In the genomic region with DNA sequence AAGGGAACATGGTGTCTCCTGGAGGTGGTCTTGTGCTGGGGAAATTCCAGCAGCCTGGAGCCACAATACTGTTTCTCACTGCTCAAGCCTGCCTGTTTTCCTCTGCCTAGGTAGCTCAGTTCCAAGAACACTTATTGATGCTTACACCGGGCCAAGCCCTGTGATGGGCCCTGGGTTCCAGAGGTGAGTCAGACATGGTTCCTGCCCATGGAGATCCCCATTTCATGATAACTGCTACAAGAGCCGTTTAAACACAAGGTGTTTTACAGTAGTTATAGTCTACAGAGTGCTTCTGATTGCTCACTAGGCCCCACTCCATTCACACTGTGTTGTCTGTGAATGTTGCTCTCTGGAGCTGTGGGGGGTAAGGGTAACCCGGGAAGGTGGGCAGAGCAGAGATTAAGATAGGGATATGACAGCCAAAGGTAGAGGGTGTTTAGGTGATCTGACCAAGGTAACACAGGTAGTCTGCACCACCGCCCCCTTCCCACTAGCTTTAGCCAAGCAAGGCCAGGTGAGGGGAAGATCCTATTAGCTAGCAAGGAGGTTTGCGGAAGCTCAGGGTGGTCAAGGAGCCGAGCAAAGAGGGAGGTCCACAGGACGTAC, we compare ENCODE assay signal across 8 cellular contexts. TPM values are rescaled to one million over a fixed set of nuclear protein-coding genes. Genes with fewer than 3 reads are reported as not detected.
DNase-seq lines count a peak whose midpoint lies in the region; ATAC-seq, FAIRE-seq and TF ChIP-seq lines count a peak whose summit lies in the region.

No MANE protein-coding gene starts in this region.

- no peak for TF ChIP-seq CTCF in CD4-positive, alpha-beta T cell (IDR thresholded peaks at IDR 0.05)
- no peak for TF ChIP-seq CTCF in endothelial cell of umbilical vein (IDR thresholded peaks at IDR 0.05; ENCODE audit: extremely low read depth in 1 of 2, insufficient read depth in 1 of 2, low read depth in 1 of 2, low read length in 2 of 2)

- peaks cover 38% of the 10 kb centered on the region for H3K4me1 ChIP-seq in endothelial cell of umbilical vein (ENCODE audit: control insufficient read depth, extremely low read depth, insufficient read depth, low read length)
- H3K4me1 ChIP-seq in neuronal stem cell (ENCODE audit: control insufficient read depth in 2 of 2, insufficient read depth in 1 of 2, low read depth in 1 of 2, low read length in 2 of 2): peaks cover 8 to 9% of the 10 kb centered on the region in 2 donors

- peak overlapping the region; percentile 85 for H3K4me3 Mint-ChIP-seq in CD4-positive, alpha-beta T cell

- POLR2A ChIA-PET in CD4-positive, alpha-beta T cell (lab: Charles Lee): interaction anchor here (1.4 to 3.1 kb wide), 3 partner anchors 22 to 126 kb away, joined by 3 to 13 read pairs (median 4); no protein-coding TSS in a partner anchor
- POLR2A ChIA-PET in endothelial cell of umbilical vein (lab: Charles Lee): interaction anchor here (1.7 kb wide), 1 partner anchor 22 kb away, joined by 3 read pairs; no protein-coding TSS in a partner anchor

- no peak for ATAC-seq in CD4-positive, alpha-beta T cell (ENCODE audit: poor library complexity)
- ATAC-seq in HG03045 (IDR thresholded peaks at IDR 0.05; ENCODE audit: unreplicated experiment) (no peak), GM21423 (IDR thresholded peaks at IDR 0.05; ENCODE audit: unreplicated experiment) (no peak)

- no CpG with 5 or more reads among the region's 7 CpGs for WGBS in neuronal stem cell (ENCODE audit: extremely low coverage in 2 of 2, insufficient read length in 2 of 2, insufficient replicate concordance in 1 of 2), 2 donors

- dilution Hi-C loops in endothelial cell of umbilical vein (cut with MboI; ENCODE audit: extremely low pct_ligation_motif_present, low sequenced_read_pairs): no loop called here

- no peaks in the 10 kb centered on the region for H3K36me3 ChIP-seq in endothelial cell of umbilical vein (ENCODE audit: control insufficient read depth in 2 of 2, extremely low read depth in 1 of 2, insufficient read depth in 2 of 2, low read length in 2 of 2)
- H3K36me3 ChIP-seq in neuronal stem cell (replicated peaks in 1 of 2; ENCODE audit: control insufficient read depth in 2 of 2, insufficient read depth in 2 of 2, low read length in 2 of 2): no peaks in the 10 kb centered on the region

- H3K9me1 ChIP-seq in endothelial cell of umbilical vein (replicated peaks; ENCODE audit: control insufficient read depth, extremely low read depth, insufficient read depth, low read length): no peaks in the 10 kb centered on the region

- H3K14ac ChIP-seq in neuronal stem cell (ENCODE audit: low read length): no peak overlapping the region

- H3K79me1 ChIP-seq in neuronal stem cell (ENCODE audit: low read depth, low read length): no peaks in the 10 kb centered on the region

- H3K9me3 Mint-ChIP-seq in CD4-positive, alpha-beta T cell: no peaks in the 10 kb centered on the region

- H4K8ac ChIP-seq in neuronal stem cell (ENCODE audit: low read depth, low read length): no peak overlapping the region

- no peak overlapping the region for H2BK120ac ChIP-seq in neuronal stem cell (ENCODE audit: low read depth, low read length)

- H2BK15ac ChIP-seq in neuronal stem cell (ENCODE audit: low read length): no peak overlapping the region

- no peaks in the 10 kb centered on the region for H4K20me1 ChIP-seq in endothelial cell of umbilical vein (replicated peaks; ENCODE audit: control insufficient read depth, extremely low read depth, insufficient read depth, low read length)

- H2AK5ac ChIP-seq in neuronal stem cell (ENCODE audit: low read depth, low read length): no peak overlapping the region

- peaks cover 41% of the 10 kb centered on the region for H3K79me2 ChIP-seq in endothelial cell of umbilical vein (ENCODE audit: control insufficient read depth, insufficient read depth, low read length)

- H2AFZ ChIP-seq in endothelial cell of umbilical vein (ENCODE audit: low read depth, low read length) (peak overlapping the region; percentile 91), neuronal stem cell (ENCODE audit: low read length) (peak overlapping the region; percentile 92)

- H3K18ac ChIP-seq in neuronal stem cell (ENCODE audit: low read length): no peak overlapping the region

- DNase-seq in CD4-positive, alpha-beta T cell: no peak
- peak; percentile 25 for DNase-seq in RCC 7860 (ENCODE audit: low spot score)
- DNase-seq in endothelial cell of umbilical vein (ENCODE audit: low read depth, low spot score): no peak
- DNase-seq in neuronal stem cell (ENCODE audit: low spot score): no peak
- no peak for DNase-seq in NOMO-1 treated with DMSO at 0.1 percent for 48 hours (lab: John Stamatoyannopoulos, UW; ENCODE audit: unreplicated experiment)
- DNase-seq in head of caudate nucleus: no peak

- no peaks in the 10 kb centered on the region for H3K27me3 Mint-ChIP-seq in CD4-positive, alpha-beta T cell

- TSS peak; percentile 34 for BruUV-seq in endothelial cell of umbilical vein (replicated peaks; lab: Mats Ljungman, UMichigan)

- H3K9ac ChIP-seq in endothelial cell of umbilical vein (replicated peaks; ENCODE audit: extremely low read depth, insufficient read depth, low read length): peak overlapping the region; percentile 39
- H3K9ac ChIP-seq in neuronal stem cell (ENCODE audit: low read depth, low read length, poor library complexity): no peak overlapping the region

- no peaks in the 10 kb centered on the region for H3K9me3 ChIP-seq in CD4-positive, alpha-beta T cell (ENCODE audit: control insufficient read depth, low read length)
- H3K9me3 ChIP-seq in endothelial cell of umbilical vein (replicated peaks; ENCODE audit: control insufficient read depth, insufficient read depth, low read length): no peaks in the 10 kb centered on the region
- no peaks in the 10 kb centered on the region for H3K9me3 ChIP-seq in neuronal stem cell (replicated peaks in 1 of 2; ENCODE audit: control insufficient read depth in 2 of 2, insufficient read depth in 1 of 2, low read depth in 1 of 2, low read length in 2 of 2)

- H4K91ac ChIP-seq in neuronal stem cell (ENCODE audit: low read depth, low read length, poor library complexity): no peak overlapping the region

- H3K23ac ChIP-seq in neuronal stem cell (ENCODE audit: low read depth, low read length, poor library complexity): no peak overlapping the region

- H3K4ac ChIP-seq in neuronal stem cell (ENCODE audit: low read length): no peak overlapping the region

- no peak overlapping the region for H2BK12ac ChIP-seq in neuronal stem cell (ENCODE audit: low read length)

- intact Hi-C loops in CD4-positive, alpha-beta T cell (cut with DNase I, micrococcal nuclease): loop anchor here (1.0 to 10.0 kb wide), 6 partner anchors 23 to 1555 kb away; a partner anchor contains a TSS
- intact Hi-C loops in endothelial cell of umbilical vein (cut with micrococcal nuclease) (loop anchor here (1.0 to 2.0 kb wide), 6 partner anchors 15 to 123 kb away; no protein-coding TSS in a partner anchor), head of caudate nucleus (cut with DNase I) (loop anchor here (10.0 kb wide), 1 partner anchor 125 kb away; no protein-coding TSS in a partner anchor)

- no peaks in the 10 kb centered on the region for H3K27me3 ChIP-seq in CD4-positive, alpha-beta T cell (ENCODE audit: control insufficient read depth, insufficient read depth, low read length)
- H3K27me3 ChIP-seq in endothelial cell of umbilical vein (ENCODE audit: control insufficient read depth in 2 of 2, insufficient read depth in 2 of 2, low read length in 2 of 2): no peaks in the 10 kb centered on the region
- peaks cover 0 to 86% (median 23%) of the 10 kb centered on the region in 3 experiments for H3K27me3 ChIP-seq in neuronal stem cell (ENCODE audit: control insufficient read depth in 3 of 3, insufficient read depth in 3 of 3, low read depth in 1 of 3, low read length in 3 of 3)

- H3K36me3 Mint-ChIP-seq in CD4-positive, alpha-beta T cell (ENCODE audit: low read depth): no peaks in the 10 kb centered on the region

- no peak for FAIRE-seq in RCC 7860 (lab: Jason Lieb, UNC)
- peak; percentile 28 for FAIRE-seq in endothelial cell of umbilical vein (lab: Jason Lieb, UNC)

- H2BK5ac ChIP-seq in neuronal stem cell (ENCODE audit: low read length): no peak overlapping the region

- TF ChIP-seq POLR2A in endothelial cell of umbilical vein (IDR thresholded peaks at IDR 0.05; ENCODE audit: low read depth, low read length): no peak

- peaks cover 22% of the 10 kb centered on the region for H3K4me1 Mint-ChIP-seq in CD4-positive, alpha-beta T cell (ENCODE audit: low read depth)

- H3K4me2 ChIP-seq in endothelial cell of umbilical vein (ENCODE audit: insufficient read depth, low read length): peak overlapping the region; percentile 73
- peak overlapping the region; percentile 96 for H3K4me2 ChIP-seq in neuronal stem cell (ENCODE audit: insufficient read depth, low read length, poor library complexity, severe bottlenecking)

- H3K4me3 ChIP-seq in endothelial cell of umbilical vein (replicated peaks in 1 of 3; ENCODE audit: insufficient read depth in 1 of 3, low read depth in 1 of 3, low read length in 3 of 3) (peak overlapping the region; percentile 35 to 50 (median 39)), neuronal stem cell (ENCODE audit: low read length in 2 of 2) (peak overlapping the region; percentile 42 to 76)

- CTCF ChIA-PET in CD4-positive, alpha-beta T cell (lab: Charles Lee): interaction anchor here (1.0 kb wide), 1 partner anchor 127 kb away, joined by 3 read pairs; no protein-coding TSS in a partner anchor
- CTCF ChIA-PET in endothelial cell of umbilical vein (lab: Charles Lee): interaction anchor here (0.5 to 2.9 kb wide), 13 partner anchors 11 to 178 kb away, joined by 3 to 12 read pairs (median 3); no protein-coding TSS in a partner anchor

- H3K27ac Mint-ChIP-seq in CD4-positive, alpha-beta T cell: peak overlapping the region; percentile 12

- H3K27ac ChIP-seq in CD4-positive, alpha-beta T cell (ENCODE audit: low read depth, low read length): no peak overlapping the region
- H3K27ac ChIP-seq in endothelial cell of umbilical vein (ENCODE audit: insufficient read depth, low read depth, low read length) (peak overlapping the region; percentile 18), neuronal stem cell (replicated peaks; ENCODE audit: low read length) (no peak overlapping the region)

TF ChIP-seq in endothelial cell of umbilical vein, 7 proteins besides CTCF, POLR2A, EP300 and RAD21 (continues in another document):
- TF ChIP-seq GATA2 (IDR thresholded peaks at IDR 0.05; ENCODE audit: insufficient read depth, insufficient read length, low read depth, low read length): no peak

RNA-seq across cellular contexts. Expression of a gene that starts 0.7 kb away (rescaled TPM):
- 10 to 100 TPM; 12.8 to 14.1 TPM for total RNA-seq in CD4-positive, alpha-beta T cell
- total RNA-seq in endothelial cell of umbilical vein: 200 and 222 TPM in 2 replicates
- polyA plus RNA-seq in endothelial cell of umbilical vein: 64.7 and 67.6 TPM in 2 replicates
- 74.6 and 84.6 TPM in 2 replicates for polyA plus RNA-seq in endothelial cell of umbilical vein (2011; cell fraction: cytosol; rRNA removed)
- polyA plus RNA-seq in endothelial cell of umbilical vein (2011; cell fraction: nucleus; rRNA removed): 108 and 127 TPM in 2 replicates
- polyA plus RNA-seq in endothelial cell of umbilical vein (2012): 116 and 178 TPM in 2 replicates
- polyA minus RNA-seq in endothelial cell of umbilical vein: 248 and 293 TPM in 2 replicates
- 2.5 TPM for polyA minus RNA-seq in endothelial cell of umbilical vein (2011; cell fraction: cytosol; rRNA and poly(A)+ RNA removed)
- polyA minus RNA-seq in endothelial cell of umbilical vein (2011; cell fraction: nucleus; rRNA and poly(A)+ RNA removed): 222 and 257 TPM in 2 replicates
- polyA plus RNA-seq in neuronal stem cell (2013, experiment 1 of 2): 0.36 TPM
- polyA plus RNA-seq in neuronal stem cell (2013, experiment 2 of 2): 0.26 TPM

Comparison
In these comparisons a context has a peak if more than half of its experiments do, and no peak if none do; other contexts are left out.
1. RNA of a gene that starts 0.7 kb away (total RNA-seq): 200 to 222 TPM in endothelial cell of umbilical vein; 12.8 to 14.1 TPM in CD4-positive, alpha-beta T cell; every median in the first group is over 10 times any median in the second.